Comparison of ENCODE assay signal across 5 cellular contexts in the genomic region with DNA sequence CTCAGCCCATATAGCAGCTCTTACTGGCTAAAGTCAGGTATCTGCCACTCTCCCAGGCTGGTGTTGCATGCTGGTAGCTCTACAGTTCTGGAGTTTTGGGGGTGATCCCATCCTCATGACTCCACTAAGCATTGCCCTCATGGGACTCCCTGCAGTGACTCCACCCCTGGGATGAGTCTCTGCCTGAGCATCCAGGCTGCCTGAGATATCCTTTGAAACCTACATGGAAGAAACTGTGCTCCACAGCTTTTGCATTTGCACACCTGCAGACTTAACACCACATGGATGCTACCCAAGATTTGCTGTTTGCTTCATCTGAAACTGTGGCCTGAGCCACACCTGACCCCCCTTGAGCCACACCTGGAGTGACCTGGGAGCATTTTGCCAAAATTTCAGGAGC.
"Had no signal": no experiment of that assay in that cellular context is flagged by ENCODE, and none has a peak within 500 bp of the region (broad histone marks: within the 10 kb centered on the region; RNA-seq: fewer than 3 reads in every experiment).

No MANE protein-coding gene starts in this region.

- H3K4me2 ChIP-seq: GM23338 had no signal

- ATAC-seq: GM23338, K562 had no signal

- DNase-seq: H9, HCEC 1CT, IMR-90 had no signal

- H2AFZ ChIP-seq: GM23338 had no signal

- H3K4me3 ChIP-seq: GM23338, K562 had no signal
